ENCODE assay signal across 2 cellular contexts in genomic region chr2:173841110-173841509, GRCh38.
TF ChIP-seq lines count a peak whose summit lies in the region.

No MANE protein-coding gene starts in this region.

TF ChIP-seq in HEK293, 187 proteins besides CTCF, POLR2A, EP300 and RAD21 (continued from another document):
- TF ChIP-seq ZSCAN16 (tag by site-specific recombination; IDR thresholded peaks at IDR 0.05): 0 out of 2 replicates have a peak, but pooled peaks have one; percentile 30
TF ChIP-seq in HEK293: peak in this region for 1.

TF ChIP-seq in GM12878, 131 proteins besides CTCF, POLR2A, EP300 and RAD21 (continued from another document):
- TF ChIP-seq TARDBP (IDR thresholded peaks at IDR 0.05; ENCODE audit: borderline replicate concordance) (no peak), ZNF24 (IDR thresholded peaks at IDR 0.05) (peak; percentile 51; the same call in 1 of the 2 replicates), SMAD1 (IDR thresholded peaks at IDR 0.05; ENCODE audit: low read depth, partially characterized antibody) (no peak), RBBP5 (conservative IDR thresholded peaks at IDR 0.05) (no peak), HDAC6 (IDR thresholded peaks at IDR 0.05; ENCODE audit: unreplicated experiment) (no peak)
